Comparison of ENCODE assay signal across 9 cellular contexts in the genomic region with DNA sequence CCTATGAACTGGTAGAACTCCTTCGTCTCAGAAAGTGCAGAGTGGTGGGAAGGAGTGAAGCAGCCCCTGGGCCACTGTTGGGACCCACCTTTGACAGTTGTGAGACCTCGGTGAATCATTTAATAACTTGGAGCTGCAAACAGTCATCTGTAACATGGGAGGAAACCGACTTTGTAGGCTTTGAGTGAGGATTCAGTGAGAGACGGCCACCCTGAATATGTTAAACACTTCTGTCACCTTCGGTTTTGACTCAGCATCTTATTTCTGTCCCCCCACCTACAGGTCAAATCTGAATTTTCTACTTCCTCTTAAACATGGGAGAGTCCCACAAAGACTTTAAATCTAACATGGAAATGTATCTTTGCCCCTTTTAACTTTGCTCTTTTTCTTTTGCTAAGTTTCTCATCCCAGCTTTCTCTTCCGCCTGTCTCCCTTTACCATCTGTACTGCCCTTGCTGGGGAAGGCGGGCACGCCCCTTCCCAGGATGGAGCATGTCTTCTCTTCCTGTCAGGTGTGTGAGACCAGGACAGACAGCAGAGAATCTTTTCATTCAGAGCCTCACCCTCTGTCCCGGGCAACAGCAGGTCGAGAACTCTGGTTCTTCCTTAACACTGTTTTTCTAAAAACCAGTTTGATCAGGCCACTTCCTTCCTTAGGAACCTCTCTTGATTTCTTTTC. TPM values are rescaled to one million over a fixed set of nuclear protein-coding genes. Genes with fewer than 3 reads are reported as not detected.
DNase-seq lines count a peak whose midpoint lies in the region; ATAC-seq and TF ChIP-seq lines count a peak whose summit lies in the region.
"Had no signal": no experiment of that assay in that cellular context is flagged by ENCODE, and none has a peak within 500 bp of the region (broad histone marks: within the 10 kb centered on the region; RNA-seq: fewer than 3 reads in every experiment).

No MANE protein-coding gene starts in this region.

- ATAC-seq in GM18519 (IDR thresholded peaks at IDR 0.05; ENCODE audit: low FRiP score, unreplicated experiment) (peak; percentile 91), GM21528 (IDR thresholded peaks at IDR 0.05; ENCODE audit: low FRiP score, unreplicated experiment) (peak; percentile 97), HG03457 (IDR thresholded peaks at IDR 0.05; ENCODE audit: unreplicated experiment) (peak; percentile 91), naive B cell (ENCODE audit: low read depth in 2 of 2) (no peak), body of pancreas (no peak)

- peaks cover 37 to 47% of the 10 kb centered on the region in 2 donors for H3K36me3 Mint-ChIP-seq in naive B cell

- TF ChIP-seq CTCF in body of pancreas (IDR thresholded peaks at IDR 0.05), result no peak

- peaks cover 16 to 20% (median 20%) of the 10 kb centered on the region in 3 donors for H3K4me1 Mint-ChIP-seq in naive B cell

- 82 to 90% methylated on average over 10 of the region's 10 CpGs for WGBS in body of pancreas, 2 donors

- peak overlapping the region in 1 of 8 donors; percentile 2 for H3K4me3 Mint-ChIP-seq in naive B cell

- H3K9me3 Mint-ChIP-seq in naive B cell, result peaks cover 0 to 2% (median 0%) of the 10 kb centered on the region in 7 donors

- H3K4me1 ChIP-seq in body of pancreas, result no peaks in the 10 kb centered on the region

- no peaks in the 10 kb centered on the region for H3K9me3 ChIP-seq in body of pancreas

- peak overlapping the region in 4 of 6 donors; percentile 49 to 90 (median 76) for H3K27ac Mint-ChIP-seq in naive B cell

- DNase-seq in naive B cell (no peak), NCI-H2227 treated with DMSO at 0.1 percent for 48 hours (lab: John Stamatoyannopoulos, UW) (no peak), NCI-H187 (lab: John Stamatoyannopoulos, UW) (no peak), SW 1271 (lab: John Stamatoyannopoulos, UW) (no peak), body of pancreas (no peak)
- DNase-seq: brain microvascular endothelial cell had no signal

- peaks cover 0 to 18% of the 10 kb centered on the region in 2 donors for H3K36me3 ChIP-seq in body of pancreas (replicated peaks in 1 of 2; ENCODE audit: insufficient read depth in 1 of 2, low read depth in 2 of 2)

- no peak overlapping the region for H3K4me3 ChIP-seq in body of pancreas

- intact Hi-C loops in body of pancreas (cut with DNase I), result no loop called here

- H3K27ac ChIP-seq in body of pancreas, result no peak overlapping the region
- H3K27ac ChIP-seq: brain microvascular endothelial cell had no signal

- TF ChIP-seq POLR2A in body of pancreas (IDR thresholded peaks at IDR 0.05), result no peak

- no peaks in the 10 kb centered on the region for H3K27me3 Mint-ChIP-seq in naive B cell

- H3K27me3 ChIP-seq in body of pancreas, result no peaks in the 10 kb centered on the region
- H3K27me3 ChIP-seq: brain microvascular endothelial cell had no signal

RNA-seq across cellular contexts. Expression of a gene that starts 37.1 kb away (rescaled TPM):
- 10 to 100 TPM; 31.9 to 52.2 (median 42.4) TPM for polyA plus RNA-seq in naive B cell (ENCODE audit: low read depth in 6 of 6)
- total RNA-seq in body of pancreas, result 10 to 100 TPM; 38.6 to 48.5 TPM

RNA-seq across cellular contexts. Expression of a gene that starts 45.1 kb away (rescaled TPM):
- polyA plus RNA-seq in naive B cell (ENCODE audit: low read depth in 6 of 6), result not detected
- total RNA-seq in body of pancreas, result 10 to 100 TPM; 10.5 to 10.9 TPM

Comparison
In these comparisons a context has a peak if more than half of its experiments do, and no peak if none do; other contexts are left out.
1. ATAC-seq: peak in GM18519 (single experiment), GM21528 (single experiment) and HG03457 (single experiment); none in naive B cell (0 of 2) and body of pancreas (single experiment).